ENCODE assay signal across 8 cellular contexts in the genomic region with DNA sequence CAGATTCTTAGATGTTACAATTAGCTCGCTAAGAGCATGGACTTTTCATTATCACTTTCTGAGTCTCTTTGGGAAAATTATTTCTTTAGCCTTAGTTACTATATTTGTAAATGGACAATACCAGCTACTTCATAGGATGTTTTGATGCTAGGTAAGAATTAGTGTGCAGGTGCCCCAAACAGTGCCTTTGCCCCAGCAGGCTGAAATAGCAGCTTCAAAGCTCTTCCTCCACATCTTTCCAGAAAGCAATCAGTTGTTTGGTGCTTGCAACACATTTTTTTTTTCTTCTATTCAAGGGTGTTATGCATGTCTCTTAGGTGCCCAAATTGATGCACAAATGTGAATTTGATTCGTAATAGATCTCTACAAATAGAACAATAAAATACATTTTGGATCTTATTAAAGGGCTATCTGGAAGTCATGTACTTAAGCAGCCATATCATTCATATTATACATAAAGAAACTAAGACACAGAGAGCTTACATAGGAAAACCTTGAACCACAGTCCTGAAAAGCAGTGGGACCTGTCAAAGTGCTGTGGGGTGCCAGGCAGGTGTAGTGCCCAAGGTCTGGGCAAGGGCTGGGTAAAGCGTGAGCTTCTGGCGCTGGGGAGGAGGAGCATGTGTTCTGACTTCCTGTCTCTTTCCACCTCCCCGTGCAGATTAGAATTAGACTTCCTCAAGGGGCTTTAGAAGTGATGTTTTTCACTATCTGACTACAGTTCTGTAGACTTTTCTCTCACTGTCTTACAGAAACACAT.
DNase-seq lines count a peak whose midpoint lies in the region; ATAC-seq and TF ChIP-seq lines count a peak whose summit lies in the region.

No MANE protein-coding gene starts in this region.

- peak overlapping the region; percentile 28 for H3K4me3 Mint-ChIP-seq in activated T-cell treated with anti-CD3 and anti-CD28 coated beads, Interleukin-2, amount 50 U/mL, for 24 hours
- no peak overlapping the region for H3K4me3 Mint-ChIP-seq in nephron

- ATAC-seq in GM18873 (IDR thresholded peaks at IDR 0.05; ENCODE audit: low FRiP score, unreplicated experiment) (peak; percentile 35), HG03432 (IDR thresholded peaks at IDR 0.05; ENCODE audit: unreplicated experiment) (peak; percentile 35)

- H3K27me3 Mint-ChIP-seq in activated T-cell treated with anti-CD3 and anti-CD28 coated beads, Interleukin-2, amount 50 U/mL, for 24 hours: no peaks in the 10 kb centered on the region
- H3K27me3 Mint-ChIP-seq in nephron (ENCODE audit: low read depth): no peaks in the 10 kb centered on the region

- peak; percentile 42 for DNase-seq in activated T-cell treated with anti-CD3 and anti-CD28 coated beads, Interleukin-2, amount 50 U/mL, for 24 hours
- DNase-seq in NCI-H1048 (lab: John Stamatoyannopoulos, UW): no peak
- DNase-seq in superior temporal gyrus (ENCODE audit: extremely low spot score): no peak
- DNase-seq in mesenteric fat pad (ENCODE audit: low spot score): no peak
- DNase-seq in GDM1 (lab: John Stamatoyannopoulos, UW): no peak

- no peaks in the 10 kb centered on the region for H3K36me3 Mint-ChIP-seq in activated T-cell treated with anti-CD3 and anti-CD28 coated beads, Interleukin-2, amount 50 U/mL, for 24 hours (ENCODE audit: low read depth)
- H3K36me3 Mint-ChIP-seq in nephron (ENCODE audit: low read depth): peaks cover 6% of the 10 kb centered on the region

- no peaks in the 10 kb centered on the region for H3K9me3 Mint-ChIP-seq in activated T-cell treated with anti-CD3 and anti-CD28 coated beads, Interleukin-2, amount 50 U/mL, for 24 hours
- H3K9me3 Mint-ChIP-seq in nephron: no peaks in the 10 kb centered on the region

- TF ChIP-seq CTCF in nephron (IDR thresholded peaks at IDR 0.05; ENCODE audit: unreplicated experiment in 3 of 3): no peak

- H3K27ac Mint-ChIP-seq in activated T-cell treated with anti-CD3 and anti-CD28 coated beads, Interleukin-2, amount 50 U/mL, for 24 hours: peak overlapping the region; percentile 38
- H3K27ac Mint-ChIP-seq in nephron: peak overlapping the region; percentile 67 to 92 (median 77)

- peaks cover 82% of the 10 kb centered on the region for H3K4me1 Mint-ChIP-seq in activated T-cell treated with anti-CD3 and anti-CD28 coated beads, Interleukin-2, amount 50 U/mL, for 24 hours (ENCODE audit: low read depth)
- H3K4me1 Mint-ChIP-seq in nephron: peaks cover 91% of the 10 kb centered on the region
